In the genomic region with DNA sequence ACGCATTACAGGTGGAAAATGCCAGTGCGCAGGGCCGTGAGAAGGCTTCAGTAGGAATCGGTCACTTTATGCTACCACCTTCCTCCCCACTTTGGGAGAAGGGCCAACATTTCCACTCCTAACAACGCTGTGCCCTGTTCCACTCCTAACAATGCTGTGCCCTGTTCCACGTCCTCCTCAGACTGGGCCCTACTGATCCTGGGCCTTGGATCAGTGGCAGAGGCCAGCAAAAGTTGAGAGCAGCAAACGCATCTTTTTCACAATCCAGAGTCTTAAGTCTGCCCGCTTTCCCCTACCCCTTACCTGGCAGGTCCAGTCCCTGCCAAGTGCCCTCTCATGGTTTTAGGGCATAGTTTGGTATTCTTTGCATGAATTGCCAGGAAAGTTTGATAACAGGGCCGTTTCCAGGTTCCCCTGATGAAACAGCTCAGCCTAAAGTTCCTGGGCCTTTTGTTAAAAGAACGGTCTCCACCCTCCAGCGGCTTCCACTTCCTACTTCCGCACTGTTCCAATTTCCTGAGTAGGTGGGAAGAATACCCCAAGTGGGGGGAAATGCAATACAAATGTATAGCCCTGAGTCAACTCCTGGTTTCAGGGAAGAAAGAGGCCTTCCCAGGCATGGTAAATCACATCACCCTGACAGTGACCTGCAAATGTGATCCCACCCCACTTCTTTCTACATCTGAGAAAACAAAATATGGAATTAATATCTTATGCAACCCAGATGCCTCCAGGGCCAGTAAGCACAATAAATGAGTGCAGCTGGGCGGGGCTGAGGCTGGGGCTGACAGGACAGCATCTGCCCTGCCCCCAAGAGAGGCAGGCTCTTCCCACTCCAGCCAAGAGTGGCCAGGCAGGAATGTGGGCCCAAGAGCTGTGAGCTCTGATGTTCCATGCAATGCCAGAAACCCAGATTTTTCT, we compare ENCODE assay signal across 8 cellular contexts.
DNase-seq lines count a peak whose midpoint lies in the region; ATAC-seq and TF ChIP-seq lines count a peak whose summit lies in the region.

No MANE protein-coding gene starts in this region.

- peak overlapping the region; percentile 61 for H3K9ac ChIP-seq in SK-N-MC (ENCODE audit: insufficient read length)

- H3K27ac ChIP-seq in SK-N-MC (peak overlapping the region; percentile 98), neutrophil (peak overlapping the region; percentile 70)

- peaks cover 18 to 19% of the 10 kb centered on the region in 2 experiments for H3K4me1 ChIP-seq in neutrophil (ENCODE audit: control insufficient read depth in 1 of 2, insufficient read depth in 1 of 2, low read depth in 1 of 2, low read length in 1 of 2)

- no peaks in the 10 kb centered on the region for H3K9me3 ChIP-seq in SK-N-MC (ENCODE audit: low read depth, low read length)
- no peaks in the 10 kb centered on the region for H3K9me3 ChIP-seq in neutrophil

- no peak for TF ChIP-seq CTCF in neutrophil (IDR thresholded peaks at IDR 0.05)

- H3K36me3 ChIP-seq in SK-N-MC (ENCODE audit: insufficient read depth, low read length) (peaks cover 18% of the 10 kb centered on the region), neutrophil (peaks cover 43% of the 10 kb centered on the region)

- DNase-seq in EL (peak; percentile 98), SK-N-MC (ENCODE audit: low read depth, low spot score) (peak; percentile 66), foreskin melanocyte (peak; percentile 70), NCI-H1105 (lab: John Stamatoyannopoulos, UW) (no peak)

- H3K4me3 ChIP-seq in SK-N-MC (peak overlapping the region; percentile 64), neutrophil (ENCODE audit: low read depth in 1 of 2, low read length in 1 of 2) (no peak overlapping the region)

- ATAC-seq in HG03571 (IDR thresholded peaks at IDR 0.05; ENCODE audit: unreplicated experiment) (no peak), GM21381 (IDR thresholded peaks at IDR 0.05; ENCODE audit: unreplicated experiment) (no peak), GM19467 (IDR thresholded peaks at IDR 0.05; ENCODE audit: unreplicated experiment) (no peak)

- H3K27me3 ChIP-seq in neutrophil, result no peaks in the 10 kb centered on the region
